Comparison of ENCODE assay signal across 9 cellular contexts in the genomic region with DNA sequence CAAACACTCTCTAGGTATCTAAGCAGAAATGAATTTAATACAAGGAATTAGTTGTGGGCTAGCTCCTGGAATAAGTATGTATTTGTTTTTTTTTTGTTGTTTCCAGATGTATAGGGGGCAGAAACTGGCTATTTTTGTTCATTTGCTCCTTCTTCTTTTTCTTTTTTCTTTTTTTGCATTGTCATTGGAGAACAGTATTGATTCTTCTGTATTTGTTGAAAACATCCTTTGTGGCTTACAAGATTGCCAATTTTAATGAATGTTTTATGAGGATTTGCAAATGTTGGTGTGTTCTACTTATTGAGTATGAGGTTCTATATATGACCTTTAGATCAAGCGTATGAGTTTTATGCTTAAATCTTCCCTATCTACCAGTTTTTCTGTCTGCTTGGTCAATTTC. TPM values are rescaled to one million over a fixed set of nuclear protein-coding genes. Genes with fewer than 3 reads are reported as not detected.
"Had no signal": no experiment of that assay in that cellular context is flagged by ENCODE, and none has a peak within 500 bp of the region (broad histone marks: within the 10 kb centered on the region; RNA-seq: fewer than 3 reads in every experiment).

No MANE protein-coding gene starts in this region.

- DNase-seq: GDM1, GF-D8 had no signal

- FAIRE-seq: G401.6, GM12878, GM12891, GM12892, GM18507, GM19239 had no signal

- ATAC-seq: GM12878 had no signal

- H3K4me3 ChIP-seq: GM12878 had no signal

RNA-seq across cellular contexts. Expression of a gene that starts 22.6 kb away (rescaled TPM):
- total RNA-seq: G401, GM12878 had no signal
- polyA plus RNA-seq: GM12878 had no signal
